In the genomic region with DNA sequence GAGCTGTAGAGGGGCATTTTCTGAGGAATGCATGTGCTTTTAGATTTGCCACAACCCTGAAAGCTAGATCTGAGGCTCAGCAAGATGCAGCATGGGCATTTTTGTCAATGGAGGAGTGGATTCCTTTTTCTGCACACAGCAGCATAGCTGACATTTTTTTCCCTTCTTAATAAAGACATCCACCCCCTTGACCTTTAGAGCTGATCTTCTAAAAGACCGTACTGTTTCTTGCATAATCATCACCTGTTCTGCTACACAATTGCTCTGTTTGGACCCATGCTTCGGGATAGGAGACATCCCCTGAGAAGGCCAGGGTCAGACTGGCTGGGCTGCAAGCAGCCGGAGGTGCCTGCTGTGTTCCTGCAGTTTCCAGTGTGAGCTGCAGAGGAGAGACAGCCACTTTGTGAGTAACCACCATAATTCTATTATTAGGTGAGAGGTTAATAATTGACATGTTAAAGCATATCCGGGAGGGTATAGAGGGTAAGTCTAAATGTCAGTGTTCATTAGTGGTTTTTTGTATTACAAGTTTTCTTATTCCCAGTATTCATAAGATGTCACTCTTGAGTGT, we compare ENCODE assay signal across 12 cellular contexts.
DNase-seq lines count a peak whose midpoint lies in the region; ATAC-seq and TF ChIP-seq lines count a peak whose summit lies in the region.
"Had no signal": no experiment of that assay in that cellular context is flagged by ENCODE, and none has a peak within 500 bp of the region (broad histone marks: within the 10 kb centered on the region; RNA-seq: fewer than 3 reads in every experiment).

No MANE protein-coding gene starts in this region.

- H3K14ac ChIP-seq in neuronal stem cell (ENCODE audit: low read length), result no peak overlapping the region

- H3K27ac ChIP-seq in dorsolateral prefrontal cortex (peak overlapping the region in 30 of 59 donors; percentile 5 to 87 (median 57)), upper lobe of right lung (no peak overlapping the region), neuronal stem cell (replicated peaks; ENCODE audit: low read length) (no peak overlapping the region)
- H3K27ac ChIP-seq: suprapubic skin had no signal

- intact Hi-C loops in dorsolateral prefrontal cortex (cut with DNase I), result no loop called here
- intact Hi-C loops in upper lobe of right lung (cut with DNase I), result no loop called here

- H3K4me2 ChIP-seq in neuronal stem cell (ENCODE audit: insufficient read depth, low read length, poor library complexity, severe bottlenecking), result no peak overlapping the region

- no peak overlapping the region for H3K4me3 ChIP-seq in dorsolateral prefrontal cortex
- no peak overlapping the region for H3K4me3 ChIP-seq in upper lobe of right lung
- no peak overlapping the region for H3K4me3 ChIP-seq in neuronal stem cell (ENCODE audit: low read length in 2 of 2)
- H3K4me3 ChIP-seq: suprapubic skin had no signal

- no peak overlapping the region for H4K91ac ChIP-seq in neuronal stem cell (ENCODE audit: low read depth, low read length, poor library complexity)

- peak; percentile 32 for DNase-seq in GM19240 (ENCODE audit: insufficient read length, low spot score)
- DNase-seq in dorsolateral prefrontal cortex, result no peak
- DNase-seq in upper lobe of right lung, result no peak
- DNase-seq in amygdala (lab: John Stamatoyannopoulos, UW), result no peak
- no peak for DNase-seq in neuronal stem cell (ENCODE audit: low spot score)
- DNase-seq in NCI-H146 treated with DMSO at 0.1 percent for 48 hours (lab: John Stamatoyannopoulos, UW; ENCODE audit: unreplicated experiment), result no peak
- DNase-seq: activated CD4-positive, alpha-beta T cell treated with anti-CD3 and anti-CD28 coated beads for 1 hour; effector CD8-positive, alpha-beta T cell; naive B cell; stimulated activated CD4-positive, alpha-beta T cell treated with anti-CD3 and anti-CD28 coated beads, Interleukin-4, amount 100 ng/mL, for 1 hour had no signal

- no peak overlapping the region for H2BK15ac ChIP-seq in neuronal stem cell (ENCODE audit: low read length)

- no peak overlapping the region for H2AK5ac ChIP-seq in neuronal stem cell (ENCODE audit: low read depth, low read length)

- H3K4me1 ChIP-seq in upper lobe of right lung, result peaks cover 6% of the 10 kb centered on the region
- peaks cover 13 to 36% of the 10 kb centered on the region in 2 donors for H3K4me1 ChIP-seq in neuronal stem cell (ENCODE audit: control insufficient read depth in 2 of 2, insufficient read depth in 1 of 2, low read depth in 1 of 2, low read length in 2 of 2)
- H3K4me1 ChIP-seq: suprapubic skin had no signal

- peak; percentile 80 for ATAC-seq in HG02981 (IDR thresholded peaks at IDR 0.05; ENCODE audit: unreplicated experiment)
- peak; percentile 26 for ATAC-seq in upper lobe of right lung

- no peak overlapping the region for H2BK5ac ChIP-seq in neuronal stem cell (ENCODE audit: low read length)

- no peak overlapping the region for H3K23ac ChIP-seq in neuronal stem cell (ENCODE audit: low read depth, low read length, poor library complexity)

- H3K36me3 ChIP-seq in upper lobe of right lung (no peaks in the 10 kb centered on the region), neuronal stem cell (replicated peaks in 1 of 2; ENCODE audit: control insufficient read depth in 2 of 2, insufficient read depth in 2 of 2, low read length in 2 of 2) (no peaks in the 10 kb centered on the region)
- H3K36me3 ChIP-seq: suprapubic skin had no signal

- H3K27me3 ChIP-seq in dorsolateral prefrontal cortex (no peaks in the 10 kb centered on the region), upper lobe of right lung (no peaks in the 10 kb centered on the region), neuronal stem cell (ENCODE audit: control insufficient read depth in 3 of 3, insufficient read depth in 3 of 3, low read depth in 1 of 3, low read length in 3 of 3) (peaks cover 0 to 5% (median 0%) of the 10 kb centered on the region in 3 experiments)
- H3K27me3 ChIP-seq: suprapubic skin had no signal

- no peak overlapping the region for H3K9ac ChIP-seq in neuronal stem cell (ENCODE audit: low read depth, low read length, poor library complexity)

- peak in 1 of 56 donors; percentile 1 for TF ChIP-seq CTCF in dorsolateral prefrontal cortex (IDR thresholded peaks at IDR 0.05 in 54 of 56, conservative IDR thresholded peaks at IDR 0.05 in 2 of 56; ENCODE audit: low read depth in 1 of 56, partially characterized antibody in 56 of 56)
- no peak for TF ChIP-seq CTCF in upper lobe of right lung (IDR thresholded peaks at IDR 0.05)

- no peak overlapping the region for H3K18ac ChIP-seq in neuronal stem cell (ENCODE audit: low read length)

- H3K4ac ChIP-seq in neuronal stem cell (ENCODE audit: low read length), result no peak overlapping the region

- H2BK120ac ChIP-seq in neuronal stem cell (ENCODE audit: low read depth, low read length), result no peak overlapping the region

- no peak overlapping the region for H4K8ac ChIP-seq in neuronal stem cell (ENCODE audit: low read depth, low read length)

- WGBS in neuronal stem cell (ENCODE audit: extremely low coverage in 2 of 2, insufficient read length in 2 of 2, insufficient replicate concordance in 1 of 2), 2 donors, result no CpG with 5 or more reads among the region's 4 CpGs

- no peak overlapping the region for H2BK12ac ChIP-seq in neuronal stem cell (ENCODE audit: low read length)

- H3K9me3 ChIP-seq in upper lobe of right lung (no peaks in the 10 kb centered on the region), neuronal stem cell (replicated peaks in 1 of 2; ENCODE audit: control insufficient read depth in 2 of 2, insufficient read depth in 1 of 2, low read depth in 1 of 2, low read length in 2 of 2) (no peaks in the 10 kb centered on the region)
- H3K9me3 ChIP-seq: suprapubic skin had no signal

- no peaks in the 10 kb centered on the region for H3K79me1 ChIP-seq in neuronal stem cell (ENCODE audit: low read depth, low read length)

- no peak overlapping the region for H2AFZ ChIP-seq in neuronal stem cell (ENCODE audit: low read length)

Comparison
In these comparisons a context has a peak if more than half of its experiments do, and no peak if none do; other contexts are left out.
1. H3K27ac ChIP-seq: peak in dorsolateral prefrontal cortex (30 of 59); none in upper lobe of right lung (single experiment) and neuronal stem cell (single experiment).